In genomic region chr7:70539196-70539595, GRCh38 we compare ENCODE assay signal across 14 cellular contexts.
"Had no signal": no experiment of that assay in that cellular context is flagged by ENCODE, and none has a peak within 500 bp of the region (broad histone marks: within the 10 kb centered on the region; RNA-seq: fewer than 3 reads in every experiment).

No MANE protein-coding gene starts in this region.

- DNase-seq: activated CD8-positive, alpha-beta memory T cell treated with anti-CD3 and anti-CD28 coated beads, Interleukin-2, amount 50 U/mL, for 48 hours; activated CD8-positive, alpha-beta T cell treated with anti-CD3 and anti-CD28 coated beads, Interleukin-2, amount 10 ng/mL, durations not matched to agents 7 days and 5 days; activated naive CD4-positive, alpha-beta T cell treated with Interleukin-2 at 50 U/mL for 16 hours; cortex of kidney; effector CD8-positive, alpha-beta T cell; glutamatergic neuron; stimulated activated CD4-positive, alpha-beta T cell treated with anti-CD3 and anti-CD28 coated beads, Interleukin-12 subunit alpha, Interleukin-12 subunit beta, amount 100 ng/mL, for 4 hours; stimulated activated naive CD8-positive, alpha-beta T cell treated with anti-CD3 and anti-CD28 coated beads, Interleukin-15, Interleukin-2, amounts not matched to agents 100 U/mL and 50 U/mL, for 24 hours; T-helper 1 cell; testis had no signal

- H3K4me1 ChIP-seq: neural progenitor cell, testis had no signal

- ATAC-seq: activated CD8-positive, alpha-beta T cell treated with anti-CD3 and anti-CD28 coated beads, Interleukin-2, amount 10 ng/mL, durations not matched to agents 7 days and 5 days; stimulated activated naive CD8-positive, alpha-beta T cell treated with anti-CD3 and anti-CD28 coated beads, Interleukin-15, Interleukin-2, amounts not matched to agents 100 U/mL and 50 U/mL, for 24 hours had no signal

- H3K27ac ChIP-seq: epithelial cell of prostate, neural progenitor cell, parathyroid adenoma, testis, VCaP had no signal

- H3K27me3 ChIP-seq: neural progenitor cell, testis had no signal
